ENCODE assay signal across 17 cellular contexts in the genomic region with DNA sequence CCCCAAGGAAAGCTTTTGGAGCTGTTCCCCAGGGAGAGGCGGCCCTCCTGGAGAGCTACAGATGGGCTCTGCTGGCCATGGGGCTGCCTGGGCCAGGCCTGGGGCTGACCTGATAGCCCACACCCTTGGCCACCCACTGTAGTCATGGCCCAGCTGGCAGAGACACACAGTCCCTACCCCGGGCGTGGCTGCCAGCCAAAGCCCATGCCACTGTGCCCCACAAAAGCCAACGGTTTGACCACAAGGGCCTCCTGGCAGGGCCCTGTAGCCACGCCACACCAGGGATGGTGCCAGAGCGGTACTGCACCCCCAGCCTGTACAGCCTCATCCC. TPM values are rescaled to one million over a fixed set of nuclear protein-coding genes. Genes with fewer than 3 reads are reported as not detected.
A peak's percentile ranks its signal among the peaks of the same experiment; 100 is the strongest.
DNase-seq lines count a peak whose midpoint lies in the region; ATAC-seq and TF ChIP-seq lines count a peak whose summit lies in the region.
"Had no signal": no experiment of that assay in that cellular context is flagged by ENCODE, and none has a peak within 500 bp of the region (broad histone marks: within the 10 kb centered on the region; RNA-seq: fewer than 3 reads in every experiment).

No MANE protein-coding gene starts in this region.

- WGBS in sigmoid colon, 2 donors, result 66 to 69% methylated on average over 6 of the region's 6 CpGs

- no peak for TF ChIP-seq POLR2A in sigmoid colon (IDR thresholded peaks at IDR 0.05)

- DNase-seq in CD14-positive monocyte (ENCODE audit: low spot score) (peak; percentile 44), RPMI8226 (peak; percentile 45), left ventricle myocardium inferior (no peak), sigmoid colon (peak; percentile 71), SKM-1 (lab: John Stamatoyannopoulos, UW; ENCODE audit: unreplicated experiment) (no peak), DMS153 treated with DMSO at 0.1 percent for 48 hours (lab: John Stamatoyannopoulos, UW; ENCODE audit: unreplicated experiment) (no peak)
- DNase-seq in stimulated activated naive CD4-positive, alpha-beta T cell (lab: John Stamatoyannopoulos, UW), result no peak
- DNase-seq: activated CD4-positive, alpha-beta T cell treated with anti-CD3 and anti-CD28 coated beads for 48 hours; activated naive CD8-positive, alpha-beta T cell treated with anti-CD3 and anti-CD28 coated beads, Interleukin-2, amount 50 U/mL, for 24 hours; DMS 273 treated with DMSO at 0.1 percent for 48 hours; GM23248; KG1; NCI-H446; stimulated activated naive CD8-positive, alpha-beta T cell treated with anti-CD3 and anti-CD28 coated beads, Interleukin-15, Interleukin-2, amounts not matched to agents 100 U/mL and 50 U/mL, for 24 hours; T-helper 17 cell had no signal

- H3K27ac ChIP-seq in left ventricle myocardium inferior (replicated peaks) (peak overlapping the region; percentile 51), sigmoid colon (peak overlapping the region; percentile 74 to 88 (median 79))
- H3K27ac ChIP-seq: GM23248 had no signal

- H3K4me1 Mint-ChIP-seq in CD14-positive monocyte, result peaks cover 82% of the 10 kb centered on the region

- peaks cover 0 to 1% (median 0%) of the 10 kb centered on the region in 7 donors for H3K9me3 Mint-ChIP-seq in CD14-positive monocyte
- H3K9me3 Mint-ChIP-seq: activated naive CD8-positive, alpha-beta T cell treated with anti-CD3 and anti-CD28 coated beads, Interleukin-2, amount 50 U/mL, for 24 hours; nephron had no signal

- H3K36me3 ChIP-seq in left ventricle myocardium inferior (peaks cover 17% of the 10 kb centered on the region), sigmoid colon (peaks cover 0 to 13% (median 0%) of the 10 kb centered on the region in 4 donors)

- peaks cover 23 to 40% of the 10 kb centered on the region in 2 donors for H3K36me3 Mint-ChIP-seq in CD14-positive monocyte

- no peak overlapping the region for H3K4me3 Mint-ChIP-seq in CD14-positive monocyte
- H3K4me3 Mint-ChIP-seq: activated naive CD8-positive, alpha-beta T cell treated with anti-CD3 and anti-CD28 coated beads, Interleukin-2, amount 50 U/mL, for 24 hours; nephron; T-helper 17 cell had no signal

- peak overlapping the region in 6 of 7 donors; percentile 5 to 88 (median 67) for H3K27ac Mint-ChIP-seq in CD14-positive monocyte
- H3K27ac Mint-ChIP-seq: activated naive CD8-positive, alpha-beta T cell treated with anti-CD3 and anti-CD28 coated beads, Interleukin-2, amount 50 U/mL, for 24 hours; nephron had no signal

- H3K4me3 ChIP-seq in left ventricle myocardium inferior (no peak overlapping the region), sigmoid colon (no peak overlapping the region)
- H3K4me3 ChIP-seq: GM23248 had no signal

- ATAC-seq in HG02678 (IDR thresholded peaks at IDR 0.05; ENCODE audit: unreplicated experiment), result no peak
- ATAC-seq: activated naive CD8-positive, alpha-beta T cell treated with anti-CD3 and anti-CD28 coated beads, Interleukin-2, amount 50 U/mL, for 24 hours; stimulated activated naive CD8-positive, alpha-beta T cell treated with anti-CD3 and anti-CD28 coated beads, Interleukin-15, Interleukin-2, amounts not matched to agents 100 U/mL and 50 U/mL, for 24 hours; T-helper 17 cell had no signal

- TF ChIP-seq CTCF in CD14-positive monocyte (IDR thresholded peaks at IDR 0.05) (no peak), left ventricle myocardium inferior (IDR thresholded peaks at IDR 0.05; ENCODE audit: borderline replicate concordance) (no peak), sigmoid colon (IDR thresholded peaks at IDR 0.05) (no peak)

- TF ChIP-seq EP300 in sigmoid colon (IDR thresholded peaks at IDR 0.05), result no peak

- intact Hi-C loops in CD14-positive monocyte (cut with micrococcal nuclease) (loop anchor here in 1 of 2 donors (5.0 kb wide), 2 partner anchors 37 to 38 kb away; a partner anchor contains a TSS), left ventricle myocardium inferior (cut with micrococcal nuclease) (no loop called here), sigmoid colon (cut with DNase I) (no loop called here)

- H3K27me3 ChIP-seq in left ventricle myocardium inferior (ENCODE audit: low read depth) (no peaks in the 10 kb centered on the region), sigmoid colon (no peaks in the 10 kb centered on the region)

- H3K9me3 ChIP-seq in left ventricle myocardium inferior (replicated peaks), result no peaks in the 10 kb centered on the region
- no peaks in the 10 kb centered on the region for H3K9me3 ChIP-seq in sigmoid colon

- peaks cover 0 to 6% (median 0%) of the 10 kb centered on the region in 3 donors for H3K27me3 Mint-ChIP-seq in CD14-positive monocyte (ENCODE audit: low read depth in 3 of 3)
- H3K27me3 Mint-ChIP-seq: activated naive CD8-positive, alpha-beta T cell treated with anti-CD3 and anti-CD28 coated beads, Interleukin-2, amount 50 U/mL, for 24 hours; T-helper 17 cell had no signal

- H3K4me1 ChIP-seq in left ventricle myocardium inferior (peaks cover 74% of the 10 kb centered on the region), sigmoid colon (peaks cover 0 to 93% (median 88%) of the 10 kb centered on the region in 4 donors)

RNA-seq across cellular contexts. Expression of a gene that starts 15.2 kb away (rescaled TPM):
- polyA plus RNA-seq in CD14-positive monocyte (1 to 10 TPM; 8.1 to 8.7 TPM), sigmoid colon (10 to 100 TPM in 1 of 3 donors, 1 to 10 TPM in 2; 3.6 to 14.3 (median 5.1) TPM)
- total RNA-seq in left ventricle myocardium inferior (29.5 TPM), sigmoid colon (10 to 100 TPM; 41.6 to 80.0 (median 65.4) TPM)

RNA-seq across cellular contexts. Expression of a gene that starts 38.8 kb away (rescaled TPM):
- polyA plus RNA-seq in CD14-positive monocyte (10 to 100 TPM; 30.9 to 38.0 TPM), sigmoid colon (10 to 100 TPM; 25.4 to 48.4 (median 27.6) TPM)
- total RNA-seq in left ventricle myocardium inferior (15.1 TPM), sigmoid colon (10 to 100 TPM; 23.7 to 35.6 (median 30.2) TPM)

Comparison
In these comparisons a context has a peak if more than half of its experiments do, and no peak if none do; other contexts are left out.
1. DNase-seq: peak in CD14-positive monocyte (single experiment), RPMI8226 (single experiment) and sigmoid colon (single experiment); none in left ventricle myocardium inferior (single experiment), SKM-1 (single experiment), stimulated activated naive CD4-positive, alpha-beta T cell (0 of 6) and DMS153 treated with DMSO at 0.1 percent for 48 hours (single experiment).